8 cellular contexts compared by ENCODE assay signal in the genomic region with DNA sequence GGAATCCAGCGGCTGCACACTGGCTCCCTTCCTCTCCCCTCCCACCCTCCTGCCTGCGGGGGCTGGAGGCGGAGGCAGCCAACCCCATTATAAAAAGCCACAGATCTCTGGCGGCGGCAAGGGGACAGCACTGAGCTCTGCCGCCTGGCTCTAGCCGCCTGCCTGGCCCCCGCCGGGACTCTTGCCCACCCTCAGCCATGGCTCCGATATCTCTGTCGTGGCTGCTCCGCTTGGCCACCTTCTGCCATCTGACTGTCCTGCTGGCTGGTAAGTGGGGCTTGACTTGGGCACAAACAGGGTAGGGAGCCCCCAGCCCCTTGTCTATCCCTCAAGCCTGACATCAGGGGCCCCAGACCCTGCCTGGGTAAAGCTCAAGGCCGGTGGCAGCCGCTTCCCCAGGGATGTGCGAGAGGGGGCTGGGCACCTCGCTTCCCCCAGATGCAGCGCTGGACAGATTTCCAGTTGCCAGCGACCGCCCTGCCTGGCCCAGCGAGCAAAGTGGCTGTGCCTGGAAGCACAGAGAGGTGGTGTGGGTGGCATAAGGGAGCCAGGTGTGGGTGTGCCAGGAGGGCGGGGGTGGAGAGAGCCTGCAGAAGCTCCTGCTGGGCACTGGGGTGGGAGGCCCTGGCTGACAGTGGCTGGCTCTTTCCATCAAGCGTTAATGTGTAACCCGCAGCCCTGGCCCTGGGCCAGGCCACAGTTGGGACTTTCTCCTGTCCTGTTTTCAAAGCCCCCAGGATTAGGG. TPM values are rescaled to one million over a fixed set of nuclear protein-coding genes. Genes with fewer than 3 reads are reported as not detected.
DNase-seq lines count a peak whose midpoint lies in the region; TF ChIP-seq lines count a peak whose summit lies in the region.

TSS of gene CX3CL1 (plus strand) at position 119 of the 745 bp plus-strand sequence. CDS start at position 198, 79 bp downstream.

- H3K4me3 Mint-ChIP-seq in activated T-helper 2 cell treated with anti-CD3 and anti-CD28 coated beads, Interferon-gamma antibody, Interleukin-2, Interleukin-4, amounts not matched to agents 10 μg/mL and 5 μg/mL and 100 μg/mL, durations not matched to agents 14 hours and 24 hours and 36 hours (ENCODE audit: low read depth) = no peak within 1 kb of the TSS

- intact Hi-C loops in activated T-helper 2 cell treated with anti-CD3 and anti-CD28 coated beads, Interferon-gamma antibody, Interleukin-2, Interleukin-4, amounts not matched to agents 10 μg/mL and 5 μg/mL and 100 μg/mL, durations not matched to agents 14 hours and 24 hours and 36 hours (cut with micrococcal nuclease) = no loop called here

- H4K20me1 ChIP-seq in hepatocyte (ENCODE audit: insufficient read depth, poor library complexity, severe bottlenecking) = no peaks in the 10 kb centered on the region

- H3K27me3 ChIP-seq in hepatocyte (no peaks in the 10 kb centered on the region), rectal smooth muscle tissue (ENCODE audit: control insufficient read depth, insufficient read depth, low read length) (no peaks in the 10 kb centered on the region)

- H3K27me3 Mint-ChIP-seq in activated T-helper 2 cell treated with anti-CD3 and anti-CD28 coated beads, Interferon-gamma antibody, Interleukin-2, Interleukin-4, amounts not matched to agents 10 μg/mL and 5 μg/mL and 100 μg/mL, durations not matched to agents 14 hours and 24 hours and 36 hours (ENCODE audit: low read depth) = peaks cover 2% of the 10 kb centered on the region

- H3K27ac ChIP-seq in angular gyrus (ENCODE audit: low read depth, low read length) = peak within 1 kb of the TSS; percentile 96
- peak within 1 kb of the TSS; percentile 88 for H3K27ac ChIP-seq in hepatocyte
- peak within 1 kb of the TSS; percentile 82 for H3K27ac ChIP-seq in rectal smooth muscle tissue (ENCODE audit: low read depth, low read length)

- 27% methylated on average over 23 of the region's 23 CpGs for WGBS in hepatocyte (ENCODE audit: low lambda C conversion rate, missing lambda C conversion rate)

- peaks cover 25% of the 10 kb centered on the region for H3K4me1 ChIP-seq in hepatocyte (ENCODE audit: insufficient read depth)
- H3K4me1 ChIP-seq in rectal smooth muscle tissue (ENCODE audit: control insufficient read depth, insufficient read depth, low read length) = peaks cover 2% of the 10 kb centered on the region

- H3K4me3 ChIP-seq in hepatocyte (no peak within 1 kb of the TSS), rectal smooth muscle tissue (ENCODE audit: low read length) (peak within 1 kb of the TSS; percentile 56)

- no peaks in the 10 kb centered on the region for H3K9me3 Mint-ChIP-seq in activated T-helper 2 cell treated with anti-CD3 and anti-CD28 coated beads, Interferon-gamma antibody, Interleukin-2, Interleukin-4, amounts not matched to agents 10 μg/mL and 5 μg/mL and 100 μg/mL, durations not matched to agents 14 hours and 24 hours and 36 hours

- peak within 1 kb of the TSS; percentile 64 for H3K9ac ChIP-seq in rectal smooth muscle tissue (ENCODE audit: low read length)

- no peak within 1 kb of the TSS for H3K27ac Mint-ChIP-seq in activated T-helper 2 cell treated with anti-CD3 and anti-CD28 coated beads, Interferon-gamma antibody, Interleukin-2, Interleukin-4, amounts not matched to agents 10 μg/mL and 5 μg/mL and 100 μg/mL, durations not matched to agents 14 hours and 24 hours and 36 hours

- peak within 1 kb of the TSS; percentile 85 for H3K4me2 ChIP-seq in hepatocyte

- peaks cover 14% of the 10 kb centered on the region for H3K4me1 Mint-ChIP-seq in activated T-helper 2 cell treated with anti-CD3 and anti-CD28 coated beads, Interferon-gamma antibody, Interleukin-2, Interleukin-4, amounts not matched to agents 10 μg/mL and 5 μg/mL and 100 μg/mL, durations not matched to agents 14 hours and 24 hours and 36 hours (ENCODE audit: low read depth)

- H3K36me3 ChIP-seq in hepatocyte (replicated peaks; ENCODE audit: insufficient read depth, low read depth) (no peaks in the 10 kb centered on the region), rectal smooth muscle tissue (ENCODE audit: control insufficient read depth, insufficient read depth, low read length) (no peaks in the 10 kb centered on the region)

- no peaks in the 10 kb centered on the region for H3K9me2 ChIP-seq in hepatocyte (replicated peaks; ENCODE audit: insufficient read depth)

- H2AFZ ChIP-seq in hepatocyte = peak within 1 kb of the TSS; percentile 43

- no peaks in the 10 kb centered on the region for H3K36me3 Mint-ChIP-seq in activated T-helper 2 cell treated with anti-CD3 and anti-CD28 coated beads, Interferon-gamma antibody, Interleukin-2, Interleukin-4, amounts not matched to agents 10 μg/mL and 5 μg/mL and 100 μg/mL, durations not matched to agents 14 hours and 24 hours and 36 hours (ENCODE audit: low read depth)

- peak; percentile 23 for TF ChIP-seq CTCF in hepatocyte (IDR thresholded peaks at IDR 0.05; ENCODE audit: poor library complexity)

- peak; percentile 58 for DNase-seq in GM03348 (ENCODE audit: low spot score)
- peak; percentile 88 for DNase-seq in hepatocyte (ENCODE audit: low spot score)
- DNase-seq in T1000 (lab: John Stamatoyannopoulos, UW) = no peak
- DNase-seq in activated T-helper 2 cell treated with anti-CD3 and anti-CD28 coated beads, Interferon-gamma antibody, Interleukin-2, Interleukin-4, amounts not matched to agents 10 μg/mL and 5 μg/mL and 100 μg/mL, durations not matched to agents 14 hours and 24 hours and 36 hours (ENCODE audit: low spot score) = no peak
- DNase-seq in CD1c-positive myeloid dendritic cell (ENCODE audit: extremely low spot score) = no peak
- no peak for DNase-seq in stimulated activated CD4-positive, alpha-beta T cell treated with anti-CD3 and anti-CD28 coated beads, Interleukin-4, amount 100 ng/mL, for 4 hours

- no peaks in the 10 kb centered on the region for H3K9me3 ChIP-seq in hepatocyte (ENCODE audit: low read depth)

- H3K79me2 ChIP-seq in hepatocyte = no peaks in the 10 kb centered on the region

RNA-seq across cellular contexts. Expression of gene CX3CL1, which starts in this region (rescaled TPM):
- 8.5 and 9.4 TPM in 2 replicates for total RNA-seq in hepatocyte
- 4.6 and 6.6 TPM in 2 replicates for polyA plus RNA-seq in hepatocyte
- not detected in 2 replicates for total RNA-seq in activated T-helper 2 cell treated with anti-CD3 and anti-CD28 coated beads, Interferon-gamma antibody, Interleukin-2, Interleukin-4, amounts not matched to agents 10 μg/mL and 5 μg/mL and 100 μg/mL, durations not matched to agents 14 hours and 24 hours and 36 hours

Comparison
In these comparisons a context has a peak if more than half of its experiments do, and no peak if none do; other contexts are left out.
1. DNase-seq: peak in GM03348 (single experiment) and hepatocyte (single experiment); none in T1000 (single experiment), activated T-helper 2 cell treated with anti-CD3 and anti-CD28 coated beads, Interferon-gamma antibody, Interleukin-2, Interleukin-4, amounts not matched to agents 10 μg/mL and 5 μg/mL and 100 μg/mL, durations not matched to agents 14 hours and 24 hours and 36 hours (single experiment), CD1c-positive myeloid dendritic cell (single experiment) and stimulated activated CD4-positive, alpha-beta T cell treated with anti-CD3 and anti-CD28 coated beads, Interleukin-4, amount 100 ng/mL, for 4 hours (0 of 2).
2. Peak in every context shown above with its lines, with median percentiles within 50 percentile points of each other: H3K27ac ChIP-seq.